Comparison of ENCODE assay signal across 1 cellular context in genomic region chr4:75841641-75842520, GRCh38.
TF ChIP-seq lines count a peak whose summit lies in the region.

No MANE protein-coding gene starts in this region.

TF ChIP-seq in HepG2, 621 proteins besides CTCF, POLR2A, EP300 and RAD21 (continued from another document):
- TF ChIP-seq, protein P1, sequence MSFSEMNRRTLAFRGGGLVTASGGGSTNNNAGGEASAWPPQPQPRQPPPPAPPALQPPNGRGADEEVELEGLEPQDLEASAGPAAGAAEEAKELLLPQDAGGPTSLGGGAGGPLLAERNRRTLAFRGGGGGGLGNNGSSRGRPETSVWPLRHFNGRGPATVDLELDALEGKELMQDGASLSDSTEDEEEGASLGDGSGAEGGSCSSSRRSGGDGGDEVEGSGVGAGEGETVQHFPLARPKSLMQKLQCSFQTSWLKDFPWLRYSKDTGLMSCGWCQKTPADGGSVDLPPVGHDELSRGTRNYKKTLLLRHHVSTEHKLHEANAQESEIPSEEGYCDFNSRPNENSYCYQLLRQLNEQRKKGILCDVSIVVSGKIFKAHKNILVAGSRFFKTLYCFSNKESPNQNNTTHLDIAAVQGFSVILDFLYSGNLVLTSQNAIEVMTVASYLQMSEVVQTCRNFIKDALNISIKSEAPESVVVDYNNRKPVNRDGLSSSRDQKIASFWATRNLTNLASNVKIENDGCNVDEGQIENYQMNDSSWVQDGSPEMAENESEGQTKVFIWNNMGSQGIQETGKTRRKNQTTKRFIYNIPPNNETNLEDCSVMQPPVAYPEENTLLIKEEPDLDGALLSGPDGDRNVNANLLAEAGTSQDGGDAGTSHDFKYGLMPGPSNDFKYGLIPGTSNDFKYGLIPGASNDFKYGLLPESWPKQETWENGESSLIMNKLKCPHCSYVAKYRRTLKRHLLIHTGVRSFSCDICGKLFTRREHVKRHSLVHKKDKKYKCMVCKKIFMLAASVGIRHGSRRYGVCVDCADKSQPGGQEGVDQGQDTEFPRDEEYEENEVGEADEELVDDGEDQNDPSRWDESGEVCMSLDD (CRISPR knock-in tag; IDR thresholded peaks at IDR 0.05; ENCODE audit: borderline replicate concordance): no peak
- no peak for TF ChIP-seq JUNB (CRISPR knock-in tag; IDR thresholded peaks at IDR 0.05; ENCODE audit: borderline replicate concordance)
- no peak for TF ChIP-seq SOX6 (IDR thresholded peaks at IDR 0.05)
- TF ChIP-seq SOX6 (CRISPR knock-in tag; IDR thresholded peaks at IDR 0.05): 0 out of 2 replicates have a peak, but pooled peaks have one; percentile 30
- no peak for TF ChIP-seq ZSCAN12 (CRISPR knock-in tag; IDR thresholded peaks at IDR 0.05)
- TF ChIP-seq HBP1 (CRISPR knock-in tag; IDR thresholded peaks at IDR 0.05; ENCODE audit: low read depth): no peak
- no peak for TF ChIP-seq ZNF557 (CRISPR knock-in tag; IDR thresholded peaks at IDR 0.05)
- TF ChIP-seq ZBTB7B (CRISPR knock-in tag; IDR thresholded peaks at IDR 0.05): no peak
- TF ChIP-seq, protein P2, sequence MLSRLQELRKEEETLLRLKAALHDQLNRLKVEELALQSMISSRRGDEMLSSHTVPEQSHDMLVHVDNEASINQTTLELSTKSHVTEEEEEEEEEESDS (CRISPR knock-in tag; IDR thresholded peaks at IDR 0.05; ENCODE audit: borderline replicate concordance): no peak
- TF ChIP-seq ETV6 (CRISPR knock-in tag; conservative IDR thresholded peaks at IDR 0.05): no peak
- no peak for TF ChIP-seq ZBTB4 (CRISPR knock-in tag; IDR thresholded peaks at IDR 0.05; ENCODE audit: borderline replicate concordance)
- no peak for TF ChIP-seq ARNTL (CRISPR knock-in tag; IDR thresholded peaks at IDR 0.05)
- TF ChIP-seq, protein P3, sequence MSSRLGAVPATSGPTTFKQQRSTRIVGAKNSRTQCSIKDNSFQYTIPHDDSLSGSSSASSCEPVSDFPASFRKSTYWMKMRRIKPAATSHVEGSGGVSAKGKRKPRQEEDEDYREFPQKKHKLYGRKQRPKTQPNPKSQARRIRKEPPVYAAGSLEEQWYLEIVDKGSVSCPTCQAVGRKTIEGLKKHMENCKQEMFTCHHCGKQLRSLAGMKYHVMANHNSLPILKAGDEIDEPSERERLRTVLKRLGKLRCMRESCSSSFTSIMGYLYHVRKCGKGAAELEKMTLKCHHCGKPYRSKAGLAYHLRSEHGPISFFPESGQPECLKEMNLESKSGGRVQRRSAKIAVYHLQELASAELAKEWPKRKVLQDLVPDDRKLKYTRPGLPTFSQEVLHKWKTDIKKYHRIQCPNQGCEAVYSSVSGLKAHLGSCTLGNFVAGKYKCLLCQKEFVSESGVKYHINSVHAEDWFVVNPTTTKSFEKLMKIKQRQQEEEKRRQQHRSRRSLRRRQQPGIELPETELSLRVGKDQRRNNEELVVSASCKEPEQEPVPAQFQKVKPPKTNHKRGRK (CRISPR knock-in tag; IDR thresholded peaks at IDR 0.05): no peak
- TF ChIP-seq ZNF343 (CRISPR knock-in tag; IDR thresholded peaks at IDR 0.05): no peak
- peak; percentile 28; the same call in 1 of the 2 replicates for TF ChIP-seq FOXA3 (CRISPR knock-in tag; IDR thresholded peaks at IDR 0.05)
- TF ChIP-seq BRCA1 (CRISPR knock-in tag; IDR thresholded peaks at IDR 0.05): no peak
- TF ChIP-seq, protein P4, sequence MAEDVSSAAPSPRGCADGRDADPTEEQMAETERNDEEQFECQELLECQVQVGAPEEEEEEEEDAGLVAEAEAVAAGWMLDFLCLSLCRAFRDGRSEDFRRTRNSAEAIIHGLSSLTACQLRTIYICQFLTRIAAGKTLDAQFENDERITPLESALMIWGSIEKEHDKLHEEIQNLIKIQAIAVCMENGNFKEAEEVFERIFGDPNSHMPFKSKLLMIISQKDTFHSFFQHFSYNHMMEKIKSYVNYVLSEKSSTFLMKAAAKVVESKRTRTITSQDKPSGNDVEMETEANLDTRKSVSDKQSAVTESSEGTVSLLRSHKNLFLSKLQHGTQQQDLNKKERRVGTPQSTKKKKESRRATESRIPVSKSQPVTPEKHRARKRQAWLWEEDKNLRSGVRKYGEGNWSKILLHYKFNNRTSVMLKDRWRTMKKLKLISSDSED (CRISPR knock-in tag; IDR thresholded peaks at IDR 0.05): no peak
- TF ChIP-seq ZSCAN31 (CRISPR knock-in tag; IDR thresholded peaks at IDR 0.05; ENCODE audit: low read depth): no peak
- TF ChIP-seq UBTF (CRISPR knock-in tag; IDR thresholded peaks at IDR 0.05): no peak
- TF ChIP-seq BCLAF1 (IDR thresholded peaks at IDR 0.05): no peak
- TF ChIP-seq FOXA1 (IDR thresholded peaks at IDR 0.05): no peak
- TF ChIP-seq FOXA1 (CRISPR knock-in tag; IDR thresholded peaks at IDR 0.05): 0 out of 2 replicates have a peak, but pooled peaks have one; percentile 27
- TF ChIP-seq NCOA5 (CRISPR knock-in tag; IDR thresholded peaks at IDR 0.05): no peak
- 0 out of 2 replicates have a peak, but pooled peaks have one; percentile 35 for TF ChIP-seq IRF2 (CRISPR knock-in tag; IDR thresholded peaks at IDR 0.05)
- TF ChIP-seq TGIF2 (CRISPR knock-in tag; IDR thresholded peaks at IDR 0.05): 0 out of 2 replicates have a peak, but pooled peaks have one; percentile 13
